ENCODE assay signal across 14 cellular contexts in genomic region chr12:122350444-122350843, GRCh38.
DNase-seq lines count a peak whose midpoint lies in the region; ATAC-seq and TF ChIP-seq lines count a peak whose summit lies in the region.
"Had no signal": no experiment of that assay in that cellular context is flagged by ENCODE, and none has a peak within 500 bp of the region (broad histone marks: within the 10 kb centered on the region; RNA-seq: fewer than 3 reads in every experiment).

No MANE protein-coding gene starts in this region.

- intact Hi-C loops in CD4-positive, alpha-beta T cell (cut with DNase I, micrococcal nuclease), result no loop called here

- DNase-seq in D341Med (ENCODE audit: low spot score) (peak; percentile 49), amniotic stem cell (lab: John Stamatoyannopoulos, UW) (peak; percentile 9), globus pallidus (ENCODE audit: low spot score) (peak; percentile 32), progenitor cell of endocrine pancreas (ENCODE audit: low spot score, unreplicated experiment) (no peak), ecto neural progenitor cell (ENCODE audit: low spot score) (no peak), NAMALWA (ENCODE audit: low spot score) (no peak)
- DNase-seq in CD4-positive, alpha-beta T cell, result no peak
- DNase-seq: activated B cell treated with CpG ODN at 0.5 μM for 24 hours; CD8-positive, alpha-beta memory T cell; midbrain; NCI-H1417 treated with DMSO at 0.1 percent for 48 hours; stomach had no signal

- H3K4me3 Mint-ChIP-seq in progenitor cell of endocrine pancreas (ENCODE audit: low read depth), result no peak overlapping the region
- H3K4me3 Mint-ChIP-seq in CD4-positive, alpha-beta T cell, result no peak overlapping the region
- H3K4me3 Mint-ChIP-seq: activated B cell treated with CpG ODN at 0.5 μM for 24 hours; CD8-positive, alpha-beta memory T cell had no signal

- peak; percentile 12 for TF ChIP-seq CTCF in progenitor cell of endocrine pancreas (IDR thresholded peaks at IDR 0.05; ENCODE audit: unreplicated experiment)
- TF ChIP-seq CTCF in CD4-positive, alpha-beta T cell (IDR thresholded peaks at IDR 0.05), result no peak

- H3K27ac ChIP-seq in CD4-positive, alpha-beta T cell (ENCODE audit: low read depth, low read length), result no peak overlapping the region

- no peaks in the 10 kb centered on the region for H3K9me3 Mint-ChIP-seq in progenitor cell of endocrine pancreas (ENCODE audit: low read depth)
- no peaks in the 10 kb centered on the region for H3K9me3 Mint-ChIP-seq in CD4-positive, alpha-beta T cell
- H3K9me3 Mint-ChIP-seq: activated B cell treated with CpG ODN at 0.5 μM for 24 hours; CD8-positive, alpha-beta memory T cell had no signal

- no peaks in the 10 kb centered on the region for H3K27me3 ChIP-seq in CD4-positive, alpha-beta T cell (ENCODE audit: control insufficient read depth, insufficient read depth, low read length)
- H3K27me3 ChIP-seq: stomach had no signal

- H3K36me3 Mint-ChIP-seq in progenitor cell of endocrine pancreas (ENCODE audit: insufficient read depth), result peaks cover 16% of the 10 kb centered on the region
- H3K36me3 Mint-ChIP-seq in CD4-positive, alpha-beta T cell (ENCODE audit: low read depth), result peaks cover 66% of the 10 kb centered on the region

- H3K27ac Mint-ChIP-seq in progenitor cell of endocrine pancreas, result no peak overlapping the region
- H3K27ac Mint-ChIP-seq in CD4-positive, alpha-beta T cell, result no peak overlapping the region
- H3K27ac Mint-ChIP-seq: activated B cell treated with CpG ODN at 0.5 μM for 24 hours had no signal

- H3K4me1 Mint-ChIP-seq in progenitor cell of endocrine pancreas (ENCODE audit: low read depth), result peaks cover 3% of the 10 kb centered on the region
- H3K4me1 Mint-ChIP-seq in CD4-positive, alpha-beta T cell (ENCODE audit: low read depth), result peaks cover 5% of the 10 kb centered on the region
- H3K4me1 Mint-ChIP-seq: activated B cell treated with CpG ODN at 0.5 μM for 24 hours had no signal

- POLR2A ChIA-PET in CD4-positive, alpha-beta T cell (lab: Charles Lee), result no interaction called here

- no peaks in the 10 kb centered on the region for H3K9me3 ChIP-seq in CD4-positive, alpha-beta T cell (ENCODE audit: control insufficient read depth, low read length)
- H3K9me3 ChIP-seq: stomach had no signal

- no peak for ATAC-seq in CD4-positive, alpha-beta T cell (ENCODE audit: poor library complexity)
- no peak for ATAC-seq in HG03108 (IDR thresholded peaks at IDR 0.05; ENCODE audit: unreplicated experiment)
- ATAC-seq: Panc1 had no signal

- CTCF ChIA-PET in CD4-positive, alpha-beta T cell (lab: Charles Lee), result no interaction called here

- no peaks in the 10 kb centered on the region for H3K27me3 Mint-ChIP-seq in progenitor cell of endocrine pancreas
- no peaks in the 10 kb centered on the region for H3K27me3 Mint-ChIP-seq in CD4-positive, alpha-beta T cell
- H3K27me3 Mint-ChIP-seq: activated B cell treated with CpG ODN at 0.5 μM for 24 hours; CD8-positive, alpha-beta memory T cell had no signal

Comparison
In these comparisons a context has a peak if more than half of its experiments do, and no peak if none do; other contexts are left out.
1. DNase-seq: peak in D341Med (single experiment), amniotic stem cell (single experiment) and globus pallidus (single experiment); none in progenitor cell of endocrine pancreas (single experiment), ecto neural progenitor cell (single experiment), CD4-positive, alpha-beta T cell (0 of 10) and NAMALWA (single experiment).